Comparison of ENCODE assay signal across 1 cellular context in genomic region chr17:1301546-1301945, GRCh38.
TF ChIP-seq lines count a peak whose summit lies in the region.

No MANE protein-coding gene starts in this region.

TF ChIP-seq in GM23338, 12 proteins besides CTCF, POLR2A, EP300 and RAD21 (continued from another document):
- TF ChIP-seq ETS1 (IDR thresholded peaks at IDR 0.05) = no peak
- TF ChIP-seq POLR2AphosphoS5 (IDR thresholded peaks at IDR 0.05; ENCODE audit: low read depth) = no peak
- TF ChIP-seq REST (IDR thresholded peaks at IDR 0.05; ENCODE audit: unreplicated experiment) = no peak
- no peak for TF ChIP-seq EZH2phosphoT487 (IDR thresholded peaks at IDR 0.05; ENCODE audit: unreplicated experiment)
- TF ChIP-seq EZH2 (IDR thresholded peaks at IDR 0.05; ENCODE audit: low read depth, unreplicated experiment) = no peak
- TF ChIP-seq CREB1 (CRISPR knock-in tag; IDR thresholded peaks at IDR 0.05; ENCODE audit: low read depth) = no peak
- TF ChIP-seq ZNF331 (CRISPR knock-in tag; IDR thresholded peaks at IDR 0.05; ENCODE audit: low read depth) = no peak
- no peak for TF ChIP-seq ZNF114 (CRISPR knock-in tag; IDR thresholded peaks at IDR 0.05)
- TF ChIP-seq STAT1 (IDR thresholded peaks at IDR 0.05; ENCODE audit: unreplicated experiment) = no peak
TF ChIP-seq in GM23338: peak in this region for 0.
